8 cellular contexts compared by ENCODE assay signal in genomic region chr1:223531742-223532341, GRCh38.
DNase-seq lines count a peak whose midpoint lies in the region; ATAC-seq and TF ChIP-seq lines count a peak whose summit lies in the region.

No MANE protein-coding gene starts in this region.

- no peaks in the 10 kb centered on the region for H3K36me3 Mint-ChIP-seq in CD14-positive monocyte

- H3K4me3 ChIP-seq in cardiac fibroblast (replicated peaks in 1 of 2; ENCODE audit: low read depth in 2 of 2, low read length in 2 of 2) = no peak overlapping the region
- no peak overlapping the region for H3K4me3 ChIP-seq in left lung
- no peak overlapping the region for H3K4me3 ChIP-seq in suprapubic skin

- H3K27me3 ChIP-seq in left lung (no peaks in the 10 kb centered on the region), suprapubic skin (no peaks in the 10 kb centered on the region)

- intact Hi-C loops in CD14-positive monocyte (cut with micrococcal nuclease) = no loop called here
- intact Hi-C loops in left lung (cut with DNase I) = no loop called here

- no peak for TF ChIP-seq POLR2A in suprapubic skin (IDR thresholded peaks at IDR 0.05)

- WGBS in suprapubic skin = 50% methylated on average over 11 of the region's 11 CpGs

- H3K27ac ChIP-seq in left lung (no peak overlapping the region), suprapubic skin (no peak overlapping the region)

- H3K36me3 ChIP-seq in left lung (no peaks in the 10 kb centered on the region), suprapubic skin (no peaks in the 10 kb centered on the region)

- H3K9me3 ChIP-seq in left lung (no peaks in the 10 kb centered on the region), suprapubic skin (no peaks in the 10 kb centered on the region)

- H3K27ac Mint-ChIP-seq in CD14-positive monocyte = no peak overlapping the region

- H3K4me1 Mint-ChIP-seq in CD14-positive monocyte = no peaks in the 10 kb centered on the region

- peak; percentile 77 for ATAC-seq in GM19351 (IDR thresholded peaks at IDR 0.05; ENCODE audit: unreplicated experiment)
- ATAC-seq in left lung = peak; percentile 87

- DNase-seq in CD14-positive monocyte (ENCODE audit: low spot score) (no peak), NCI-H1092 (lab: John Stamatoyannopoulos, UW) (peak; percentile 67), SW480 (ENCODE audit: low spot score) (peak; percentile 52), cardiac fibroblast (ENCODE audit: low read depth in 2 of 2) (peak; percentile 41 to 52), left lung (no peak), suprapubic skin (ENCODE audit: low spot score in 2 of 2) (no peak)
- DNase-seq in stimulated activated CD8-positive, alpha-beta memory T cell treated with anti-CD3 and anti-CD28 coated beads, Interleukin-4, amount 100 ng/mL, for 48 hours = peak; percentile 83

- H3K4me1 ChIP-seq in left lung = no peaks in the 10 kb centered on the region
- no peaks in the 10 kb centered on the region for H3K4me1 ChIP-seq in suprapubic skin

- H3K9me3 Mint-ChIP-seq in CD14-positive monocyte = peaks cover 0 to 3% (median 2%) of the 10 kb centered on the region in 7 donors

- TF ChIP-seq CTCF in CD14-positive monocyte (IDR thresholded peaks at IDR 0.05) = peak; percentile 79
- peak; percentile 81 for TF ChIP-seq CTCF in cardiac fibroblast (IDR thresholded peaks at IDR 0.05; ENCODE audit: low read depth, low read length)
- peak; percentile 58 to 70 for TF ChIP-seq CTCF in left lung (IDR thresholded peaks at IDR 0.05)
- TF ChIP-seq CTCF in suprapubic skin (IDR thresholded peaks at IDR 0.05) = peak in 1 of 2 donors; percentile 33

- peaks cover 4 to 15% (median 10%) of the 10 kb centered on the region in 3 donors for H3K27me3 Mint-ChIP-seq in CD14-positive monocyte (ENCODE audit: low read depth in 3 of 3)

- H3K4me3 Mint-ChIP-seq in CD14-positive monocyte = no peak overlapping the region

- no peak for TF ChIP-seq EP300 in suprapubic skin (IDR thresholded peaks at IDR 0.05)

Comparison
In these comparisons a context has a peak if more than half of its experiments do, and no peak if none do; other contexts are left out.
1. DNase-seq: peak in NCI-H1092 (single experiment), SW480 (single experiment), cardiac fibroblast (2 of 2) and stimulated activated CD8-positive, alpha-beta memory T cell treated with anti-CD3 and anti-CD28 coated beads, Interleukin-4, amount 100 ng/mL, for 48 hours (single experiment); none in CD14-positive monocyte (single experiment), left lung (0 of 2) and suprapubic skin (0 of 2).